18 cellular contexts compared by ENCODE assay signal in the genomic region with DNA sequence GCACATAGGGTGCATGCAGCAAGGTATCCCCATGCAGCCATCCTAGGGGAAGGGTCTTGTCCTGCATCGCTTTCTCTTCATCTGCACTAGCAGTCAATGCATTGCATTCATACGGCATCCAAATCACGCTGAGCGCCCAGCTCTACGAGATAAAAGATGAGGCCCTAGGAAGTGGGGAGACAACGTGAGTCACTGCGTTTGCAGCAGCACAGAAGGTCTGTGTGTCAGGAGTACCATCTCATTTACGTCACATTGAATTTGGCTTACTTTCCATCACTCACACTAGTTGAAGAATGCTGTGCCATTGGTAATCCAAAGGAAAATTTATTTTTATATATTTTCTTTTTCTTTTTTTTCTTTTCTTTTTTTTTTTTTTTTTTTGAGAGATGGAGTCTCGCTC. TPM values are rescaled to one million over a fixed set of nuclear protein-coding genes. Genes with fewer than 3 reads are reported as not detected.
DNase-seq lines count a peak whose midpoint lies in the region; TF ChIP-seq lines count a peak whose summit lies in the region.
"Had no signal": no experiment of that assay in that cellular context is flagged by ENCODE, and none has a peak within 500 bp of the region (broad histone marks: within the 10 kb centered on the region; RNA-seq: fewer than 3 reads in every experiment).

No MANE protein-coding gene starts in this region.

- no peak overlapping the region for H3K27ac ChIP-seq in neuronal stem cell (replicated peaks; ENCODE audit: low read length)
- H3K27ac ChIP-seq: HL-60, SK-N-MC had no signal

- no peak overlapping the region for H2AFZ ChIP-seq in neuronal stem cell (ENCODE audit: low read length)

- TF ChIP-seq CTCF in cardiac fibroblast (IDR thresholded peaks at IDR 0.05; ENCODE audit: low read depth, low read length): no peak

- no CpG with 5 or more reads among the region's 9 CpGs for WGBS in neuronal stem cell (ENCODE audit: extremely low coverage in 2 of 2, insufficient read length in 2 of 2, insufficient replicate concordance in 1 of 2), 2 donors

- H3K23ac ChIP-seq in neuronal stem cell (ENCODE audit: low read depth, low read length, poor library complexity): no peak overlapping the region

- H3K18ac ChIP-seq in neuronal stem cell (ENCODE audit: low read length): no peak overlapping the region

- H3K79me1 ChIP-seq in neuronal stem cell (ENCODE audit: low read depth, low read length): no peaks in the 10 kb centered on the region

- H3K4me1 ChIP-seq in neuronal stem cell (ENCODE audit: control insufficient read depth in 2 of 2, insufficient read depth in 1 of 2, low read depth in 1 of 2, low read length in 2 of 2): peaks cover 0 to 2% of the 10 kb centered on the region in 2 donors
- H3K4me1 ChIP-seq: HAP-1 had no signal

- no peak overlapping the region for H2BK15ac ChIP-seq in neuronal stem cell (ENCODE audit: low read length)

- H2AK5ac ChIP-seq in neuronal stem cell (ENCODE audit: low read depth, low read length): no peak overlapping the region

- H3K36me3 ChIP-seq in neuronal stem cell (replicated peaks in 1 of 2; ENCODE audit: control insufficient read depth in 2 of 2, insufficient read depth in 2 of 2, low read length in 2 of 2): no peaks in the 10 kb centered on the region
- H3K36me3 ChIP-seq: HAP-1 had no signal

- no peak overlapping the region for H3K4ac ChIP-seq in neuronal stem cell (ENCODE audit: low read length)

- H2BK120ac ChIP-seq in neuronal stem cell (ENCODE audit: low read depth, low read length): no peak overlapping the region

- no peak overlapping the region for H3K14ac ChIP-seq in neuronal stem cell (ENCODE audit: low read length)

- no peak overlapping the region for H3K4me3 ChIP-seq in cardiac fibroblast (replicated peaks in 1 of 2; ENCODE audit: low read depth in 2 of 2, low read length in 2 of 2)
- H3K4me3 ChIP-seq in neuronal stem cell (ENCODE audit: low read length in 2 of 2): no peak overlapping the region
- H3K4me3 ChIP-seq: HAP-1, SK-N-MC had no signal

- peaks cover 14 to 45% (median 39%) of the 10 kb centered on the region in 3 experiments for H3K27me3 ChIP-seq in neuronal stem cell (ENCODE audit: control insufficient read depth in 3 of 3, insufficient read depth in 3 of 3, low read depth in 1 of 3, low read length in 3 of 3)

- peak; percentile 72 for DNase-seq in A172 (ENCODE audit: low spot score)
- peak; percentile 25 for DNase-seq in HT1080 (ENCODE audit: low read depth)
- peak; percentile 82 for DNase-seq in RPMI7951 (ENCODE audit: low read depth)
- peak; percentile 72 to 75 for DNase-seq in cardiac fibroblast (ENCODE audit: low read depth in 2 of 2)
- no peak for DNase-seq in dermis blood vessel endothelial cell
- DNase-seq in NCI-H524 (lab: John Stamatoyannopoulos, UW): no peak
- DNase-seq in kidney glomerular epithelial cell (lab: John Stamatoyannopoulos, UW): no peak
- no peak for DNase-seq in neuronal stem cell (ENCODE audit: low spot score)
- DNase-seq: 8988T, C1 segment of cervical spinal cord, DMS 273 treated with DMSO at 0.1 percent for 48 hours, NCI-H1092, NCI-H2081, NCI-H774 had no signal

- H4K91ac ChIP-seq in neuronal stem cell (ENCODE audit: low read depth, low read length, poor library complexity): no peak overlapping the region

- no peak overlapping the region for H3K4me2 ChIP-seq in neuronal stem cell (ENCODE audit: insufficient read depth, low read length, poor library complexity, severe bottlenecking)

- H4K8ac ChIP-seq in neuronal stem cell (ENCODE audit: low read depth, low read length): no peak overlapping the region

- H2BK12ac ChIP-seq in neuronal stem cell (ENCODE audit: low read length): no peak overlapping the region

- no peak overlapping the region for H3K9ac ChIP-seq in neuronal stem cell (ENCODE audit: low read depth, low read length, poor library complexity)

- peaks cover 2 to 7% of the 10 kb centered on the region in 2 donors for H3K9me3 ChIP-seq in neuronal stem cell (replicated peaks in 1 of 2; ENCODE audit: control insufficient read depth in 2 of 2, insufficient read depth in 1 of 2, low read depth in 1 of 2, low read length in 2 of 2)
- H3K9me3 ChIP-seq: HAP-1 had no signal

- H2BK5ac ChIP-seq in neuronal stem cell (ENCODE audit: low read length): no peak overlapping the region

RNA-seq across cellular contexts. Expression of a gene that starts 2.5 kb away (rescaled TPM):
- 0.10 TPM in 1 of 2 replicates, not detected in the other for total RNA-seq in A172 (2014; rRNA removed; shearing (Covaris generic))
- total RNA-seq in HT1080 (2014; rRNA removed; shearing (Covaris generic)): 0.07 and 0.31 TPM in 2 replicates
- polyA plus RNA-seq in HT1080 (2015; cell fraction: cytosol; rRNA removed): 0.05 and 0.14 TPM in 2 replicates
- 0.06 TPM in 1 of 2 replicates, not detected in the other for polyA plus RNA-seq in HT1080 (2015; cell fraction: nucleus; rRNA removed)
- total RNA-seq in RPMI7951 (2014; rRNA removed; shearing (Covaris generic)): 0.60 TPM in 1 of 2 replicates, not detected in the other
- 0.14 and 0.34 TPM in 2 replicates for total RNA-seq in dermis blood vessel endothelial cell
- 0.73 TPM for polyA plus RNA-seq in neuronal stem cell (2013, experiment 1 of 2)
- polyA plus RNA-seq in neuronal stem cell (2013, experiment 2 of 2): 0.58 TPM
- total RNA-seq: NCI-H460 had no signal

Comparison
In these comparisons a context has a peak if more than half of its experiments do, and no peak if none do; other contexts are left out.
1. DNase-seq: peak in A172 (single experiment), HT1080 (single experiment), RPMI7951 (single experiment) and cardiac fibroblast (2 of 2); none in dermis blood vessel endothelial cell (single experiment), NCI-H524 (0 of 2), kidney glomerular epithelial cell (single experiment) and neuronal stem cell (single experiment).